In genomic region chr17:59397316-59398073, GRCh38 we compare ENCODE assay signal across 14 cellular contexts.
DNase-seq lines count a peak whose midpoint lies in the region; ATAC-seq and TF ChIP-seq lines count a peak whose summit lies in the region.
"Had no signal": no experiment of that assay in that cellular context is flagged by ENCODE, and none has a peak within 500 bp of the region (broad histone marks: within the 10 kb centered on the region; RNA-seq: fewer than 3 reads in every experiment).

No MANE protein-coding gene starts in this region.

- peak overlapping the region; percentile 33 for H3K27ac Mint-ChIP-seq in activated T-helper 17 cell treated with anti-CD3 and anti-CD28 coated beads, Interleukin-2, amount 50 U/mL, for 72 hours
- peak overlapping the region; percentile 74 for H3K27ac Mint-ChIP-seq in memory B cell
- peak overlapping the region; percentile 37 for H3K27ac Mint-ChIP-seq in stimulated activated naive B cell treated with anti-CD40 and anti-IgM and Interleukin-4, amounts not matched to agents 10 μg/mL and 1 μg/mL and 100 μg/mL, for 72 hours

- no peak overlapping the region for H3K9ac ChIP-seq in PC-3 (ENCODE audit: low read length)
- H3K9ac ChIP-seq: BLaER1 had no signal

- no peaks in the 10 kb centered on the region for H3K4me1 Mint-ChIP-seq in activated T-helper 17 cell treated with anti-CD3 and anti-CD28 coated beads, Interleukin-2, amount 50 U/mL, for 72 hours
- peaks cover 2% of the 10 kb centered on the region for H3K4me1 Mint-ChIP-seq in memory B cell
- no peaks in the 10 kb centered on the region for H3K4me1 Mint-ChIP-seq in stimulated activated naive B cell treated with anti-CD40 and anti-IgM and Interleukin-4, amounts not matched to agents 10 μg/mL and 1 μg/mL and 100 μg/mL, for 72 hours

- no peak overlapping the region for H3K27ac ChIP-seq in hepatocyte
- no peak overlapping the region for H3K27ac ChIP-seq in PC-3 (ENCODE audit: low read length)
- H3K27ac ChIP-seq: BLaER1 had no signal

- no TSS peak for BruUV-seq in PC-3 (replicated peaks; lab: Mats Ljungman, UMichigan)

- peaks cover 55% of the 10 kb centered on the region for H3K36me3 Mint-ChIP-seq in activated T-helper 17 cell treated with anti-CD3 and anti-CD28 coated beads, Interleukin-2, amount 50 U/mL, for 72 hours (ENCODE audit: low read depth)
- peaks cover 16% of the 10 kb centered on the region for H3K36me3 Mint-ChIP-seq in memory B cell
- peaks cover 7 to 26% of the 10 kb centered on the region in 2 donors for H3K36me3 Mint-ChIP-seq in stimulated activated naive B cell treated with anti-CD40 and anti-IgM and Interleukin-4, amounts not matched to agents 10 μg/mL and 1 μg/mL and 100 μg/mL, for 72 hours

- H3K4me3 ChIP-seq in hepatocyte: no peak overlapping the region
- no peak overlapping the region for H3K4me3 ChIP-seq in PC-3 (ENCODE audit: low read length)
- H3K4me3 ChIP-seq: BLaER1 had no signal

- no peaks in the 10 kb centered on the region for H3F3A ChIP-seq in PC-3 (ENCODE audit: low read length, unreplicated experiment)

- peaks cover 5% of the 10 kb centered on the region for H3K36me3 ChIP-seq in hepatocyte (replicated peaks; ENCODE audit: insufficient read depth, low read depth)
- no peaks in the 10 kb centered on the region for H3K36me3 ChIP-seq in PC-3 (ENCODE audit: low read depth, low read length)

- 93% methylated on average over 15 of the region's 15 CpGs for WGBS in hepatocyte (ENCODE audit: low lambda C conversion rate, missing lambda C conversion rate)

- H3K27me3 ChIP-seq in hepatocyte (no peaks in the 10 kb centered on the region), PC-3 (ENCODE audit: low read length) (no peaks in the 10 kb centered on the region)
- H3K27me3 ChIP-seq: BLaER1 had no signal

- peaks cover 19% of the 10 kb centered on the region for H3K4me1 ChIP-seq in hepatocyte (ENCODE audit: insufficient read depth)
- H3K4me1 ChIP-seq in PC-3 (ENCODE audit: insufficient read depth, low read length): no peaks in the 10 kb centered on the region

- peak; percentile 46 for DNase-seq in activated effector memory CD4-positive, alpha-beta T cell treated with anti-CD3 and anti-CD28 coated beads, Interleukin-2, amount 50 U/mL, for 16 hours
- DNase-seq in activated effector memory CD4-positive, alpha-beta T cell treated with Interleukin-2 at 50 U/mL for 16 hours: no peak
- no peak for DNase-seq in memory B cell (ENCODE audit: low spot score in 2 of 2)
- DNase-seq in stimulated activated naive B cell treated with anti-CD40 and anti-IgM and Interleukin-4, amounts not matched to agents 10 μg/mL and 1 μg/mL and 100 μg/mL, for 72 hours: no peak
- DNase-seq in sciatic nerve (ENCODE audit: low spot score): no peak
- DNase-seq in hepatocyte (ENCODE audit: low spot score): no peak
- no peak for DNase-seq in PC-3
- DNase-seq: 8988T, Caco-2, NCI-H1417 treated with DMSO at 0.1 percent for 48 hours, NCI-H2029, NCI-H2171 treated with DMSO at 0.1 percent for 48 hours had no signal

- no peak for TF ChIP-seq CTCF in hepatocyte (IDR thresholded peaks at IDR 0.05; ENCODE audit: poor library complexity)
- no peak for TF ChIP-seq CTCF in PC-3 (conservative IDR thresholded peaks at IDR 0.05; ENCODE audit: low read depth, low read length)

- CTCF ChIA-PET in PC-3 (lab: Charles Lee): no interaction called here

- intact Hi-C loops in sciatic nerve (cut with DNase I) (no loop called here), PC-3 (cut with micrococcal nuclease) (no loop called here)

- H3K4me2 ChIP-seq in hepatocyte: no peak overlapping the region
- no peak overlapping the region for H3K4me2 ChIP-seq in PC-3 (ENCODE audit: low read length)
- H3K4me2 ChIP-seq: BLaER1 had no signal

- POLR2A ChIA-PET in PC-3 (lab: Charles Lee; ENCODE audit: unreplicated experiment): no interaction called here

- H3K9me3 Mint-ChIP-seq in activated T-helper 17 cell treated with anti-CD3 and anti-CD28 coated beads, Interleukin-2, amount 50 U/mL, for 72 hours: no peaks in the 10 kb centered on the region
- H3K9me3 Mint-ChIP-seq in memory B cell: no peaks in the 10 kb centered on the region
- H3K9me3 Mint-ChIP-seq in stimulated activated naive B cell treated with anti-CD40 and anti-IgM and Interleukin-4, amounts not matched to agents 10 μg/mL and 1 μg/mL and 100 μg/mL, for 72 hours: no peaks in the 10 kb centered on the region

- H3K79me2 ChIP-seq in hepatocyte: no peaks in the 10 kb centered on the region
- no peaks in the 10 kb centered on the region for H3K79me2 ChIP-seq in PC-3 (ENCODE audit: low read length)

- no peak overlapping the region for H3K4me3 Mint-ChIP-seq in activated T-helper 17 cell treated with anti-CD3 and anti-CD28 coated beads, Interleukin-2, amount 50 U/mL, for 72 hours
- H3K4me3 Mint-ChIP-seq in memory B cell: no peak overlapping the region
- no peak overlapping the region for H3K4me3 Mint-ChIP-seq in stimulated activated naive B cell treated with anti-CD40 and anti-IgM and Interleukin-4, amounts not matched to agents 10 μg/mL and 1 μg/mL and 100 μg/mL, for 72 hours

- H4K20me1 ChIP-seq in hepatocyte (ENCODE audit: insufficient read depth, poor library complexity, severe bottlenecking) (no peaks in the 10 kb centered on the region), PC-3 (ENCODE audit: low read length) (no peaks in the 10 kb centered on the region)
- H4K20me1 ChIP-seq: BLaER1 had no signal

- H3K9me2 ChIP-seq in hepatocyte (replicated peaks; ENCODE audit: insufficient read depth) (no peaks in the 10 kb centered on the region), PC-3 (replicated peaks; ENCODE audit: low read length) (no peaks in the 10 kb centered on the region)

- H2AFZ ChIP-seq in hepatocyte (no peak overlapping the region), PC-3 (ENCODE audit: low read length) (no peak overlapping the region)

- H3K9me3 ChIP-seq in hepatocyte (ENCODE audit: low read depth): no peaks in the 10 kb centered on the region
- no peaks in the 10 kb centered on the region for H3K9me3 ChIP-seq in PC-3 (ENCODE audit: low read length)

- ATAC-seq in activated T-helper 17 cell treated with anti-CD3 and anti-CD28 coated beads, Interleukin-2, amount 50 U/mL, for 72 hours (replicated peaks): no peak
- ATAC-seq in memory B cell (ENCODE audit: low read depth) (no peak), sciatic nerve (no peak), PC-3 (no peak)
- no peak for ATAC-seq in stimulated activated naive B cell treated with anti-CD40 and anti-IgM and Interleukin-4, amounts not matched to agents 10 μg/mL and 1 μg/mL and 100 μg/mL, for 72 hours (replicated peaks)

- no peaks in the 10 kb centered on the region for H3K27me3 Mint-ChIP-seq in activated T-helper 17 cell treated with anti-CD3 and anti-CD28 coated beads, Interleukin-2, amount 50 U/mL, for 72 hours
- no peaks in the 10 kb centered on the region for H3K27me3 Mint-ChIP-seq in memory B cell
- H3K27me3 Mint-ChIP-seq in stimulated activated naive B cell treated with anti-CD40 and anti-IgM and Interleukin-4, amounts not matched to agents 10 μg/mL and 1 μg/mL and 100 μg/mL, for 72 hours: no peaks in the 10 kb centered on the region
